ENCODE assay signal across 12 cellular contexts in genomic region chr4:8631896-8632295, GRCh38. TPM values are rescaled to one million over a fixed set of nuclear protein-coding genes. Genes with fewer than 3 reads are reported as not detected.
DNase-seq lines count a peak whose midpoint lies in the region; ATAC-seq, FAIRE-seq and TF ChIP-seq lines count a peak whose summit lies in the region.
"Not testable (repeated sequence)": the region's sequence is repeated elsewhere in the genome, so short reads cannot be mapped to it uniquely, and the experiment has no call there.
"Had no signal": no experiment of that assay in that cellular context is flagged by ENCODE, and none has a peak within 500 bp of the region (broad histone marks: within the 10 kb centered on the region; RNA-seq: fewer than 3 reads in every experiment).

No MANE protein-coding gene starts in this region.

- TF ChIP-seq POLR2A in sigmoid colon (IDR thresholded peaks at IDR 0.05): not testable (repeated sequence)

- not testable (repeated sequence) for H3K9me3 ChIP-seq in T-helper 17 cell (ENCODE audit: control insufficient read depth, low read length, poor library complexity, severe bottlenecking); kidney (ENCODE audit: control insufficient read depth in 1 of 2, low read length in 2 of 2); mucosa of descending colon; sigmoid colon

- TF ChIP-seq CTCF in kidney (IDR thresholded peaks at IDR 0.05; ENCODE audit: borderline replicate concordance, extremely low read depth, insufficient read depth); mucosa of descending colon (IDR thresholded peaks at IDR 0.05); sigmoid colon (IDR thresholded peaks at IDR 0.05): not testable (repeated sequence)

- H3K4me3 ChIP-seq in kidney (ENCODE audit: low read length in 2 of 2); mucosa of descending colon; sigmoid colon: not testable (repeated sequence)

- intact Hi-C loops in left cardiac atrium (cut with DNase I); kidney (cut with DNase I); mucosa of descending colon (cut with DNase I, micrococcal nuclease); sigmoid colon (cut with DNase I): not testable (repeated sequence)

- not testable (repeated sequence) for DNase-seq in T-helper 17 cell; natural killer cell treated with Interleukin-12 subunit alpha and Interleukin-12 subunit beta and Interleukin-15 and Interleukin-18, amount 100 ng/mL, for 72 hours (ENCODE audit: low spot score); stimulated activated naive CD8-positive, alpha-beta T cell treated with anti-CD3 and anti-CD28 coated beads, Interleukin-15, amount 100 ng/mL, for 72 hours
- peak; percentile 10 for DNase-seq in left cardiac atrium
- DNase-seq in kidney: peak; percentile 29
- peak in 1 of 3 donors; percentile 40 for DNase-seq in mucosa of descending colon
- peak; percentile 28 for DNase-seq in sigmoid colon

- not testable (repeated sequence) for TF ChIP-seq EP300 in sigmoid colon (IDR thresholded peaks at IDR 0.05)

- 92 to 93% methylated on average over 2 to 5 of the region's 6 CpGs for WGBS in sigmoid colon, 2 donors

- H3K36me3 Mint-ChIP-seq in T-helper 17 cell (ENCODE audit: low read depth); natural killer cell treated with Interleukin-12 subunit alpha and Interleukin-12 subunit beta and Interleukin-15 and Interleukin-18, amount 100 ng/mL, for 72 hours: not testable (repeated sequence)

- H3K27me3 ChIP-seq in sigmoid colon: not testable (repeated sequence)

- not testable (repeated sequence) for H3K4me1 Mint-ChIP-seq in T-helper 17 cell; natural killer cell treated with Interleukin-12 subunit alpha and Interleukin-12 subunit beta and Interleukin-15 and Interleukin-18, amount 100 ng/mL, for 72 hours (ENCODE audit: low read depth in 2 of 2); stimulated activated naive CD8-positive, alpha-beta T cell treated with anti-CD3 and anti-CD28 coated beads, Interleukin-15, amount 100 ng/mL, for 72 hours

- H3K27me3 Mint-ChIP-seq in T-helper 17 cell; natural killer cell treated with Interleukin-12 subunit alpha and Interleukin-12 subunit beta and Interleukin-15 and Interleukin-18, amount 100 ng/mL, for 72 hours; stimulated activated naive CD8-positive, alpha-beta T cell treated with anti-CD3 and anti-CD28 coated beads, Interleukin-15, amount 100 ng/mL, for 72 hours: not testable (repeated sequence)

- not testable (repeated sequence) for H3K36me3 ChIP-seq in kidney (ENCODE audit: control insufficient read depth in 1 of 2, insufficient read depth in 2 of 2, low read length in 2 of 2); mucosa of descending colon (ENCODE audit: low read depth); sigmoid colon

- not testable (repeated sequence) for H3K4me1 ChIP-seq in kidney (ENCODE audit: control insufficient read depth in 1 of 2, insufficient read depth in 1 of 2, low read depth in 1 of 2, low read length in 2 of 2); mucosa of descending colon (ENCODE audit: low read depth); sigmoid colon

- not testable (repeated sequence) for H3K27ac ChIP-seq in kidney (ENCODE audit: low read depth in 2 of 2, low read length in 2 of 2); sigmoid colon

- ATAC-seq in T-helper 17 cell (peak; percentile 18), left cardiac atrium (peak in 1 of 2 donors; percentile 9), mucosa of descending colon (peak; percentile 1)
- ATAC-seq in natural killer cell treated with Interleukin-12 subunit alpha and Interleukin-12 subunit beta and Interleukin-15 and Interleukin-18, amount 100 ng/mL, for 72 hours: peak; percentile 10 to 40
- peak; percentile 16 for ATAC-seq in stimulated activated naive CD8-positive, alpha-beta T cell treated with anti-CD3 and anti-CD28 coated beads, Interleukin-15, amount 100 ng/mL, for 72 hours

- not testable (repeated sequence) for H3K9me3 Mint-ChIP-seq in natural killer cell treated with Interleukin-12 subunit alpha and Interleukin-12 subunit beta and Interleukin-15 and Interleukin-18, amount 100 ng/mL, for 72 hours; stimulated activated naive CD8-positive, alpha-beta T cell treated with anti-CD3 and anti-CD28 coated beads, Interleukin-15, amount 100 ng/mL, for 72 hours

- H3K27ac Mint-ChIP-seq in T-helper 17 cell; natural killer cell treated with Interleukin-12 subunit alpha and Interleukin-12 subunit beta and Interleukin-15 and Interleukin-18, amount 100 ng/mL, for 72 hours; stimulated activated naive CD8-positive, alpha-beta T cell treated with anti-CD3 and anti-CD28 coated beads, Interleukin-15, amount 100 ng/mL, for 72 hours: not testable (repeated sequence)

- H3K4me3 Mint-ChIP-seq in T-helper 17 cell; natural killer cell treated with Interleukin-12 subunit alpha and Interleukin-12 subunit beta and Interleukin-15 and Interleukin-18, amount 100 ng/mL, for 72 hours; stimulated activated naive CD8-positive, alpha-beta T cell treated with anti-CD3 and anti-CD28 coated beads, Interleukin-15, amount 100 ng/mL, for 72 hours: not testable (repeated sequence)

- H3K9ac ChIP-seq in kidney (ENCODE audit: low read length in 2 of 2): not testable (repeated sequence)

- FAIRE-seq in kidney (lab: Jason Lieb, UNC): not testable (repeated sequence)

RNA-seq across cellular contexts. Expression of gene CPZ, which starts 39.3 kb away (rescaled TPM):
- total RNA-seq in T-helper 17 cell (not detected), left cardiac atrium (1 to 10 TPM; 1.8 to 2.2 TPM), kidney (2.6 TPM), mucosa of descending colon (1 to 10 TPM in 1 of 3 donors, under 1 TPM in 2; 0.63 to 2.6 (median 0.81) TPM), sigmoid colon (1 to 10 TPM in 3 of 4 donors, under 1 TPM in 1; 0.54 to 8.3 (median 3.0) TPM)
- polyA plus RNA-seq in kidney (ENCODE audit: insufficient read depth, low read depth, low replicate concordance) (1.2 TPM), sigmoid colon (1 to 10 TPM in 2 of 3 donors, under 1 TPM in 1; 0.46 to 2.4 (median 1.8) TPM)
- total RNA-seq in natural killer cell treated with Interleukin-12 subunit alpha and Interleukin-12 subunit beta and Interleukin-15 and Interleukin-18, amount 100 ng/mL, for 72 hours: not detected
- total RNA-seq: CD4-positive, CD25-positive, alpha-beta regulatory T cell; CD8-positive, alpha-beta T cell; GM12878 had no signal
- polyA plus RNA-seq: CD4-positive, CD25-positive, alpha-beta regulatory T cell; GM12878 had no signal

RNA-seq across cellular contexts. Expression of gene GPR78, which starts 51.7 kb away (rescaled TPM):
- total RNA-seq in T-helper 17 cell: not detected
- under 1 TPM in 1 of 2 donors, not detected in 1; 0.06 TPM for total RNA-seq in left cardiac atrium
- not detected for total RNA-seq in kidney
- not detected for polyA plus RNA-seq in kidney (ENCODE audit: insufficient read depth, low read depth, low replicate concordance)
- under 1 TPM in 1 of 3 donors, not detected in 2; 0.19 TPM for total RNA-seq in mucosa of descending colon
- not detected for total RNA-seq in natural killer cell treated with Interleukin-12 subunit alpha and Interleukin-12 subunit beta and Interleukin-15 and Interleukin-18, amount 100 ng/mL, for 72 hours
- total RNA-seq in sigmoid colon: under 1 TPM in 1 of 4 donors, not detected in 3; 0.28 TPM
- under 1 TPM in 1 of 3 donors, not detected in 2; 0.04 TPM for polyA plus RNA-seq in sigmoid colon
- total RNA-seq: A673; CD4-positive, CD25-positive, alpha-beta regulatory T cell; CD8-positive, alpha-beta T cell; GM12878; GM23248 had no signal
- polyA plus RNA-seq: CD4-positive, CD25-positive, alpha-beta regulatory T cell had no signal
